15 cellular contexts compared by ENCODE assay signal in the genomic region with DNA sequence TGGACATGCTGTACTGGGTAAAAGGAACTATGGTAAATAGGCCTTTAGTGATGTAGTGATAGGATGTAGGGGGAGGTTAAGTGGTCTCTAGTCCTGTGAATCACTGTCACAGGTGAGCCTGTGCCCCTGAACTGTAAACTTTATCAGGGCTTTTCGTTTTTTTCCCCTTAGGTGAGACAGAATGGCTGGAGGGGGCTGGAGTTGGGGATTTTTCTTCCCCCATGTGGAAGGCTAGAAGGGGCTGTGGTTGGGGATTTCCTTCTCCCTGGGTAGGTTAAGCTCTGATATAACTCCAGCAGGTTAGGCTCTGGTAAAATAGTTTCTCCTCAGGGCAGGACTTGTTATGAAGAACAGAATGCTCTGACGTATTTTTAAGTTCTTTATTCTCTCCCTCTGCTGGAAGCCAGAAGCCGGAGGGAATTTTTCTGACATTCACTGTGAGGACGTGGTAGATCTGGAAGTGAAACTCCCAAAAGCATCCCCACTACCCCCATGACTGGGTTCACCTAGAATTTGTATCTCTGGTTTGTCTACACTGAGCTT. TPM values are rescaled to one million over a fixed set of nuclear protein-coding genes. Genes with fewer than 3 reads are reported as not detected.
DNase-seq lines count a peak whose midpoint lies in the region; ATAC-seq, FAIRE-seq and TF ChIP-seq lines count a peak whose summit lies in the region.
"Had no signal": no experiment of that assay in that cellular context is flagged by ENCODE, and none has a peak within 500 bp of the region (broad histone marks: within the 10 kb centered on the region; RNA-seq: fewer than 3 reads in every experiment).

No MANE protein-coding gene starts in this region.

- no peak overlapping the region for H3K4me3 ChIP-seq in CD8-positive, alpha-beta memory T cell (ENCODE audit: low read length)
- H3K4me3 ChIP-seq: BLaER1, gastroesophageal sphincter, Peyer's patch, uterus had no signal

- no peak overlapping the region for H3K27ac ChIP-seq in CD8-positive, alpha-beta memory T cell (ENCODE audit: low read depth, low read length)
- H3K27ac ChIP-seq: BLaER1, Peyer's patch, uterus had no signal

- H3K9me3 ChIP-seq in CD8-positive, alpha-beta memory T cell (ENCODE audit: low read length): no peaks in the 10 kb centered on the region
- H3K9me3 ChIP-seq: Peyer's patch, uterus had no signal

- no peaks in the 10 kb centered on the region for H3K27me3 Mint-ChIP-seq in CD8-positive, alpha-beta memory T cell
- H3K27me3 Mint-ChIP-seq in activated B cell treated with CpG ODN at 0.5 μM for 24 hours: no peaks in the 10 kb centered on the region

- peak; percentile 60 for ATAC-seq in GM19351 (IDR thresholded peaks at IDR 0.05; ENCODE audit: unreplicated experiment)
- peak; percentile 61 for ATAC-seq in HG02852 (IDR thresholded peaks at IDR 0.05; ENCODE audit: unreplicated experiment)
- peak; percentile 85 for ATAC-seq in activated B cell treated with CpG ODN at 0.5 μM for 24 hours (ENCODE audit: low read depth)
- ATAC-seq: gastroesophageal sphincter had no signal

- peak overlapping the region in 5 of 8 donors; percentile 22 to 75 (median 33) for H3K27ac Mint-ChIP-seq in CD8-positive, alpha-beta memory T cell
- peak overlapping the region; percentile 90 for H3K27ac Mint-ChIP-seq in activated B cell treated with CpG ODN at 0.5 μM for 24 hours

- no peaks in the 10 kb centered on the region for H3K27me3 ChIP-seq in CD8-positive, alpha-beta memory T cell (ENCODE audit: insufficient read depth, low read length, poor library complexity, severe bottlenecking)
- H3K27me3 ChIP-seq: BLaER1, gastroesophageal sphincter, Peyer's patch, uterus had no signal

- DNase-seq in CD8-positive, alpha-beta memory T cell: no peak
- DNase-seq in activated B cell treated with CpG ODN at 0.5 μM for 24 hours: no peak
- no peak for DNase-seq in activated CD8-positive, alpha-beta memory T cell treated with anti-CD3 and anti-CD28 coated beads, Interleukin-2, amount 50 U/mL, for 4 hours
- no peak for DNase-seq in NCI-H345 (lab: John Stamatoyannopoulos, UW)
- DNase-seq in AG08396 (ENCODE audit: low spot score): no peak
- DNase-seq in RCC 7860 (ENCODE audit: low spot score): no peak
- DNase-seq: dermis blood vessel endothelial cell, mesenchymal stem cell, Peyer's patch, retina, uterus had no signal

- FAIRE-seq in RCC 7860 (lab: Jason Lieb, UNC): no peak

- no peak for TF ChIP-seq CTCF in activated B cell treated with CpG ODN at 0.5 μM for 24 hours (IDR thresholded peaks at IDR 0.05)

- peaks cover 29 to 84% (median 46%) of the 10 kb centered on the region in 3 donors for H3K36me3 Mint-ChIP-seq in CD8-positive, alpha-beta memory T cell
- H3K36me3 Mint-ChIP-seq in activated B cell treated with CpG ODN at 0.5 μM for 24 hours (ENCODE audit: low read depth): peaks cover 78% of the 10 kb centered on the region

- no peak overlapping the region for H3K4me3 Mint-ChIP-seq in CD8-positive, alpha-beta memory T cell
- H3K4me3 Mint-ChIP-seq in activated B cell treated with CpG ODN at 0.5 μM for 24 hours: peak overlapping the region; percentile 52

- intact Hi-C loops in activated B cell treated with CpG ODN at 0.5 μM for 24 hours (cut with micrococcal nuclease): loop anchor here (1.0 kb wide), 3 partner anchors 17 to 40 kb away; a partner anchor contains a TSS

- H3K36me3 ChIP-seq in CD8-positive, alpha-beta memory T cell (ENCODE audit: insufficient read depth, low read length): peaks cover 18% of the 10 kb centered on the region
- H3K36me3 ChIP-seq: uterus had no signal

- CTCF ChIA-PET in CD8-positive, alpha-beta memory T cell (lab: Charles Lee): no interaction called here
- CTCF ChIA-PET in activated B cell treated with CpG ODN at 0.5 μM for 24 hours (lab: Charles Lee): no interaction called here

- peaks cover 48 to 66% (median 65%) of the 10 kb centered on the region in 3 donors for H3K4me1 Mint-ChIP-seq in CD8-positive, alpha-beta memory T cell
- H3K4me1 Mint-ChIP-seq in activated B cell treated with CpG ODN at 0.5 μM for 24 hours: peaks cover 65% of the 10 kb centered on the region

- H3K4me1 ChIP-seq in CD8-positive, alpha-beta memory T cell (ENCODE audit: insufficient read depth, low read length): peaks cover 4% of the 10 kb centered on the region
- H3K4me1 ChIP-seq: BLaER1, Peyer's patch, uterus had no signal

- POLR2A ChIA-PET in CD8-positive, alpha-beta memory T cell (lab: Charles Lee): no interaction called here
- POLR2A ChIA-PET in activated B cell treated with CpG ODN at 0.5 μM for 24 hours (lab: Charles Lee): interaction anchor here (0.7 to 2.0 kb wide), 7 partner anchors 17 to 29 kb away, joined by 3 to 14 read pairs (median 4); a partner anchor contains a TSS

- peaks cover 0 to 7% (median 4%) of the 10 kb centered on the region in 5 donors for H3K9me3 Mint-ChIP-seq in CD8-positive, alpha-beta memory T cell
- peaks cover 1% of the 10 kb centered on the region for H3K9me3 Mint-ChIP-seq in activated B cell treated with CpG ODN at 0.5 μM for 24 hours

RNA-seq across cellular contexts. Expression of a gene that starts 28.5 kb away (rescaled TPM):
- total RNA-seq in CD8-positive, alpha-beta memory T cell: 10 to 100 TPM; 14.1 to 14.8 TPM
- 7.0 TPM for polyA plus RNA-seq in CD8-positive, alpha-beta memory T cell
- total RNA-seq in activated B cell treated with CpG ODN at 0.5 μM for 24 hours: 92.2 and 106 TPM in 2 replicates

RNA-seq across cellular contexts. Expression of a gene that starts 39.7 kb away (rescaled TPM):
- total RNA-seq in CD8-positive, alpha-beta memory T cell: 10 to 100 TPM; 18.9 to 21.5 TPM
- polyA plus RNA-seq in CD8-positive, alpha-beta memory T cell: 5.8 TPM
- 36.9 and 46.6 TPM in 2 replicates for total RNA-seq in activated B cell treated with CpG ODN at 0.5 μM for 24 hours
